Comparison of ENCODE assay signal across 14 cellular contexts in the genomic region with DNA sequence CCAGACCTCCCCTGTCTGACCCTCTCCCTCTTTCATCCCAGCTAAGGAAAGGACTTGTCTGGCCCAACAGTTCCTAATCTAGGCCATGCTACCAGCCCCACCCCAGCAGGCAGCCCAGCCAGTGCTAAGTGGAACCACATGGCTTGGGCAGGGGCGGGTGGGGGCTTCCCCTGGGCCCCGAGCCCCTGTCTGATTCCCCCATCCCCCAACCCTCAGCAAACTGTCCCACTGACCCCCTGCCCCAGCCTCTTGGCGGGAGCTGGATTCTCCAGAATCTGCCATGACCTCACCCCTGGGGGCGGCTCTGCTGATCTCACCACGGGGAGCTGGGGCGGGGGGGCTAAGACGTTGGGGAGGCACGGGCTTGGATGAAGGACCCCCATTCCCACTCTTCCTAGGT. TPM values are rescaled to one million over a fixed set of nuclear protein-coding genes. Genes with fewer than 3 reads are reported as not detected.
DNase-seq lines count a peak whose midpoint lies in the region; ATAC-seq, FAIRE-seq and TF ChIP-seq lines count a peak whose summit lies in the region.
"Had no signal": no experiment of that assay in that cellular context is flagged by ENCODE, and none has a peak within 500 bp of the region (broad histone marks: within the 10 kb centered on the region; RNA-seq: fewer than 3 reads in every experiment).

No MANE protein-coding gene starts in this region.

- H3K36me3 ChIP-seq in kidney (ENCODE audit: control insufficient read depth in 1 of 2, insufficient read depth in 2 of 2, low read length in 2 of 2) (no peaks in the 10 kb centered on the region), subcutaneous abdominal adipose tissue (ENCODE audit: control insufficient read depth in 5 of 5, insufficient read depth in 5 of 5, low read length in 5 of 5) (peaks cover 0 to 35% (median 31%) of the 10 kb centered on the region in 5 donors)

- no peak overlapping the region for H3K4me3 ChIP-seq in kidney (ENCODE audit: low read length in 2 of 2)
- peak overlapping the region in 1 of 5 donors; percentile 99 for H3K4me3 ChIP-seq in subcutaneous abdominal adipose tissue (ENCODE audit: low read depth in 1 of 5, low read length in 5 of 5)

- H3K4me1 Mint-ChIP-seq in chondrocyte (ENCODE audit: low read depth), result peaks cover 40% of the 10 kb centered on the region

- H3K27ac ChIP-seq in kidney (ENCODE audit: low read depth in 2 of 2, low read length in 2 of 2) (peak overlapping the region; percentile 51 to 53), subcutaneous abdominal adipose tissue (ENCODE audit: low read depth, low read length) (peak overlapping the region; percentile 98)
- H3K27ac ChIP-seq: C4-2B had no signal

- TF ChIP-seq CTCF in chondrocyte (IDR thresholded peaks at IDR 0.05) (no peak), kidney (IDR thresholded peaks at IDR 0.05; ENCODE audit: borderline replicate concordance, extremely low read depth, insufficient read depth) (no peak)

- no peak for FAIRE-seq in kidney (lab: Jason Lieb, UNC)
- FAIRE-seq: RCC 7860 had no signal

- H3K9ac ChIP-seq in kidney (ENCODE audit: low read length in 2 of 2) (no peak overlapping the region), subcutaneous abdominal adipose tissue (ENCODE audit: low read length in 5 of 5) (peak overlapping the region in 3 of 5 donors; percentile 5 to 68 (median 11))

- intact Hi-C loops in kidney (cut with DNase I), result no loop called here

- peak overlapping the region; percentile 60 for H3K4me3 Mint-ChIP-seq in chondrocyte (ENCODE audit: unreplicated experiment)
- H3K4me3 Mint-ChIP-seq: activated CD4-positive, alpha-beta memory T cell treated with anti-CD3 and anti-CD28 coated beads for 36 hours had no signal

- peaks cover 0 to 20% (median 11%) of the 10 kb centered on the region in 5 donors for H3K27me3 ChIP-seq in subcutaneous abdominal adipose tissue (ENCODE audit: control insufficient read depth in 5 of 5, insufficient read depth in 4 of 5, low read length in 5 of 5)

- H3K36me3 Mint-ChIP-seq in chondrocyte (ENCODE audit: low read depth), result peaks cover 15% of the 10 kb centered on the region
- H3K36me3 Mint-ChIP-seq: activated CD4-positive, alpha-beta memory T cell treated with anti-CD3 and anti-CD28 coated beads for 36 hours had no signal

- H3K27me3 Mint-ChIP-seq in chondrocyte (ENCODE audit: low read depth), result peaks cover 10% of the 10 kb centered on the region

- H3K9me3 Mint-ChIP-seq in chondrocyte (ENCODE audit: low read depth), result no peaks in the 10 kb centered on the region
- H3K9me3 Mint-ChIP-seq: activated CD4-positive, alpha-beta memory T cell treated with anti-CD3 and anti-CD28 coated beads for 36 hours had no signal

- peak; percentile 23 for DNase-seq in GM04504 (ENCODE audit: low read depth)
- DNase-seq in chondrocyte (ENCODE audit: low spot score), result no peak
- DNase-seq in kidney, result peak; percentile 84
- no peak for DNase-seq in NCI-H146 (lab: John Stamatoyannopoulos, UW)
- DNase-seq in COLO829 (ENCODE audit: low spot score), result no peak
- DNase-seq in retina, result no peak
- DNase-seq: activated CD4-positive, alpha-beta memory T cell treated with anti-CD3 and anti-CD28 coated beads for 36 hours; activated naive CD4-positive, alpha-beta T cell; head of caudate nucleus; NCI-H2227 treated with DMSO at 0.1 percent for 48 hours had no signal

- ATAC-seq in GM21529 (IDR thresholded peaks at IDR 0.05; ENCODE audit: unreplicated experiment), result no peak

- H3K9me3 ChIP-seq in kidney (ENCODE audit: control insufficient read depth in 1 of 2, low read length in 2 of 2) (no peaks in the 10 kb centered on the region), subcutaneous abdominal adipose tissue (ENCODE audit: control insufficient read depth in 5 of 5, low read length in 5 of 5) (peaks cover 0 to 3% (median 0%) of the 10 kb centered on the region in 5 donors)

- H3K4me1 ChIP-seq in kidney (ENCODE audit: control insufficient read depth in 1 of 2, insufficient read depth in 1 of 2, low read depth in 1 of 2, low read length in 2 of 2) (peaks cover 0 to 5% of the 10 kb centered on the region in 2 donors), subcutaneous abdominal adipose tissue (ENCODE audit: control insufficient read depth in 5 of 5, insufficient read depth in 5 of 5, low read length in 5 of 5) (peaks cover 17 to 76% (median 59%) of the 10 kb centered on the region in 5 donors)

- peak overlapping the region; percentile 95 for H3K27ac Mint-ChIP-seq in chondrocyte (ENCODE audit: unreplicated experiment)

RNA-seq across cellular contexts. Expression of gene COL5A3, which starts 2.9 kb away (rescaled TPM):
- total RNA-seq in chondrocyte, result 24.8 to 65.9 TPM (median 63.6 TPM) in 3 replicates
- 5.1 TPM for total RNA-seq in kidney
- 0.97 TPM for polyA plus RNA-seq in kidney (ENCODE audit: insufficient read depth, low read depth, low replicate concordance)

RNA-seq across cellular contexts. Expression of gene RDH8, which starts 5.9 kb away (rescaled TPM):
- total RNA-seq in chondrocyte (not detected in 3 replicates), kidney (not detected)
- not detected for polyA plus RNA-seq in kidney (ENCODE audit: insufficient read depth, low read depth, low replicate concordance)
- total RNA-seq: activated CD4-positive, alpha-beta memory T cell treated with anti-CD3 and anti-CD28 coated beads for 36 hours had no signal

Comparison
In these comparisons a context has a peak if more than half of its experiments do, and no peak if none do; other contexts are left out.
1. DNase-seq: peak in GM04504 (single experiment) and kidney (single experiment); none in chondrocyte (single experiment), NCI-H146 (single experiment), COLO829 (single experiment) and retina (single experiment).
2. H3K9ac ChIP-seq: peak in subcutaneous abdominal adipose tissue (3 of 5); none in kidney (0 of 2).